In the genomic region with DNA sequence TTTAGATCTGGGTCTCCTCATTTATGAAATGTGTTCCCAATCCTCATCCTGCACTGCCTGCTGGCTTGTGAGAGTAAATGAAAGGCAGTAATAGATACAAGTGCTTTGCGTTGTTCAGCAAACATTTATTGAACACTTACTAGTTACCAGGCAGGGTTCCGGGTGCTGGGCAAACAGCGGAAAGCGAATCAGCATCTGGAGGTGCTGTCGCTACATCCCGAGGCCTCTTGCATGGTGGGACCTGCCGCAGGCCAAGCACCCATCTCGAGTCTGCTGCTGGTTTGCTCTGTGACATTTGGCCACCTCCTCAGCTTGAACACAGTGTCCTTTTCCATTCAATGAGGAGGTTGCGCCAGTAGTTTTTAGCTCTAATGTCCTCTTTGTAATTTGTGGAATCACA, we compare ENCODE assay signal across 16 cellular contexts. TPM values are rescaled to one million over a fixed set of nuclear protein-coding genes. Genes with fewer than 3 reads are reported as not detected.
DNase-seq lines count a peak whose midpoint lies in the region; ATAC-seq and TF ChIP-seq lines count a peak whose summit lies in the region.
"Had no signal": no experiment of that assay in that cellular context is flagged by ENCODE, and none has a peak within 500 bp of the region (broad histone marks: within the 10 kb centered on the region; RNA-seq: fewer than 3 reads in every experiment).

No MANE protein-coding gene starts in this region.

- ATAC-seq in heart right ventricle, result no peak
- ATAC-seq in left cardiac atrium, result no peak
- ATAC-seq in T-helper 17 cell, result no peak
- no peak for ATAC-seq in memory B cell (ENCODE audit: low read depth)

- WGBS in heart right ventricle, 2 donors, result 94 to 95% methylated on average over 9 of the region's 9 CpGs

- H3K4me3 Mint-ChIP-seq in T-helper 17 cell (no peak overlapping the region), memory B cell (no peak overlapping the region)
- H3K4me3 Mint-ChIP-seq: CD8-positive, alpha-beta memory T cell had no signal

- H3K36me3 Mint-ChIP-seq in T-helper 17 cell (ENCODE audit: low read depth) (no peaks in the 10 kb centered on the region), memory B cell (peaks cover 10% of the 10 kb centered on the region)

- H3K27me3 Mint-ChIP-seq in T-helper 17 cell, result no peaks in the 10 kb centered on the region
- no peaks in the 10 kb centered on the region for H3K27me3 Mint-ChIP-seq in memory B cell
- H3K27me3 Mint-ChIP-seq: CD8-positive, alpha-beta memory T cell had no signal

- no peak for TF ChIP-seq CTCF in heart right ventricle (IDR thresholded peaks at IDR 0.05)

- H3K9me3 ChIP-seq in heart right ventricle (no peaks in the 10 kb centered on the region), T-helper 17 cell (ENCODE audit: control insufficient read depth, low read length, poor library complexity, severe bottlenecking) (no peaks in the 10 kb centered on the region), subcutaneous abdominal adipose tissue (ENCODE audit: control insufficient read depth in 5 of 5, low read length in 5 of 5) (no peaks in the 10 kb centered on the region)
- H3K9me3 ChIP-seq: BLaER1 treated with 17β-estradiol and CSF1 and Interleukin-3, amounts not matched to agents 10 nM and 100 nM had no signal

- H3K4me3 ChIP-seq in heart right ventricle, result no peak overlapping the region
- H3K4me3 ChIP-seq in subcutaneous abdominal adipose tissue (ENCODE audit: low read depth in 1 of 5, low read length in 5 of 5), result peak overlapping the region in 3 of 5 donors; percentile 22 to 43 (median 32)
- H3K4me3 ChIP-seq: BLaER1 treated with 17β-estradiol and CSF1 and Interleukin-3, amounts not matched to agents 10 nM and 100 nM; K562 had no signal

- H3K4me1 ChIP-seq in heart right ventricle, result peaks cover 35 to 73% (median 65%) of the 10 kb centered on the region in 9 donors
- H3K4me1 ChIP-seq in subcutaneous abdominal adipose tissue (ENCODE audit: control insufficient read depth in 5 of 5, insufficient read depth in 5 of 5, low read length in 5 of 5), result peaks cover 20 to 64% (median 53%) of the 10 kb centered on the region in 5 donors

- DNase-seq in heart right ventricle (no peak), left cardiac atrium (no peak), T-helper 17 cell (no peak), memory B cell (ENCODE audit: low spot score in 2 of 2) (no peak), NCI-H1930 (lab: John Stamatoyannopoulos, UW) (no peak), T-helper 2 cell (no peak)
- DNase-seq: CD8-positive, alpha-beta memory T cell; DMS79 treated with DMSO at 0.1 percent for 48 hours; MV-4-11; NCI-H1417; NCI-H2029; NCI-H2171; NCI-H510A had no signal

- peaks cover 0 to 21% (median 0%) of the 10 kb centered on the region in 9 donors for H3K36me3 ChIP-seq in heart right ventricle
- H3K36me3 ChIP-seq in subcutaneous abdominal adipose tissue (ENCODE audit: control insufficient read depth in 5 of 5, insufficient read depth in 5 of 5, low read length in 5 of 5), result no peaks in the 10 kb centered on the region

- no peaks in the 10 kb centered on the region for H3K27me3 ChIP-seq in heart right ventricle
- no peaks in the 10 kb centered on the region for H3K27me3 ChIP-seq in subcutaneous abdominal adipose tissue (ENCODE audit: control insufficient read depth in 5 of 5, insufficient read depth in 4 of 5, low read length in 5 of 5)
- H3K27me3 ChIP-seq: BLaER1 treated with 17β-estradiol and CSF1 and Interleukin-3, amounts not matched to agents 10 nM and 100 nM had no signal

- intact Hi-C loops in heart right ventricle (cut with DNase I), result loop anchor here in 9 of 10 donors (2.0 to 10.0 kb wide), 4 partner anchors 75 to 1661 kb away; partner anchors contain the start of gene RPL14 (in 1 of the 9)
- intact Hi-C loops in left cardiac atrium (cut with DNase I), result loop anchor here (5.0 kb wide), 1 partner anchor 76 kb away; no protein-coding TSS in a partner anchor

- H3K27ac Mint-ChIP-seq in T-helper 17 cell (peak overlapping the region; percentile 14), memory B cell (peak overlapping the region; percentile 51)
- H3K27ac Mint-ChIP-seq: CD8-positive, alpha-beta memory T cell had no signal

- peak overlapping the region in 6 of 10 donors; percentile 3 to 75 (median 54) for H3K27ac ChIP-seq in heart right ventricle
- H3K27ac ChIP-seq in subcutaneous abdominal adipose tissue (ENCODE audit: low read depth, low read length), result peak overlapping the region; percentile 84

- no peaks in the 10 kb centered on the region for H3K9me3 Mint-ChIP-seq in memory B cell
- H3K9me3 Mint-ChIP-seq: CD8-positive, alpha-beta memory T cell had no signal

- peaks cover 26% of the 10 kb centered on the region for H3K4me1 Mint-ChIP-seq in T-helper 17 cell
- peaks cover 43% of the 10 kb centered on the region for H3K4me1 Mint-ChIP-seq in memory B cell

- H3K9ac ChIP-seq in subcutaneous abdominal adipose tissue (ENCODE audit: low read length in 5 of 5), result peak overlapping the region in 2 of 5 donors; percentile 42 to 48

RNA-seq across cellular contexts. Expression of gene TRAK1, which starts 24.8 kb away (rescaled TPM):
- total RNA-seq in heart right ventricle, result 100 to 1,000 TPM; 182 to 423 (median 320) TPM
- polyA plus RNA-seq in heart right ventricle, result 10 to 100 TPM; 35.5 to 41.2 TPM
- 100 to 1,000 TPM; 197 to 211 TPM for total RNA-seq in left cardiac atrium
- 10 to 100 TPM; 22.6 to 23.8 TPM for total RNA-seq in T-helper 17 cell

Comparison
In these comparisons a context has a peak if more than half of its experiments do, and no peak if none do; other contexts are left out.
1. H3K4me3 ChIP-seq: peak in subcutaneous abdominal adipose tissue (3 of 5); none in heart right ventricle (0 of 10).
2. RNA of gene TRAK1, which starts 24.8 kb away (total RNA-seq): 182 to 423 TPM in heart right ventricle and 197 to 211 TPM in left cardiac atrium; 22.6 to 23.8 TPM in T-helper 17 cell; every median in the first group is over 4 times any median in the second.